1 cellular context compared by ENCODE assay signal in genomic region chr6:37558646-37559045, GRCh38.
TF ChIP-seq lines count a peak whose summit lies in the region.

No MANE protein-coding gene starts in this region.

TF ChIP-seq in GM12878, 131 proteins besides CTCF, POLR2A, EP300 and RAD21 (continued from another document):
- TF ChIP-seq, protein P1, sequence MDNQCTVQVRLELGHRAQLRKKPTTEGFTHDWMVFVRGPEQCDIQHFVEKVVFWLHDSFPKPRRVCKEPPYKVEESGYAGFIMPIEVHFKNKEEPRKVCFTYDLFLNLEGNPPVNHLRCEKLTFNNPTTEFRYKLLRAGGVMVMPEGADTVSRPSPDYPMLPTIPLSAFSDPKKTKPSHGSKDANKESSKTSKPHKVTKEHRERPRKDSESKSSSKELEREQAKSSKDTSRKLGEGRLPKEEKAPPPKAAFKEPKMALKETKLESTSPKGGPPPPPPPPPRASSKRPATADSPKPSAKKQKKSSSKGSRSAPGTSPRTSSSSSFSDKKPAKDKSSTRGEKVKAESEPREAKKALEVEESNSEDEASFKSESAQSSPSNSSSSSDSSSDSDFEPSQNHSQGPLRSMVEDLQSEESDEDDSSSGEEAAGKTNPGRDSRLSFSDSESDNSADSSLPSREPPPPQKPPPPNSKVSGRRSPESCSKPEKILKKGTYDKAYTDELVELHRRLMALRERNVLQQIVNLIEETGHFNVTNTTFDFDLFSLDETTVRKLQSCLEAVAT (IDR thresholded peaks at IDR 0.05): peak; percentile 94
- TF ChIP-seq RFX5 (IDR thresholded peaks at IDR 0.05; ENCODE audit: low read depth, low read length) (no peak), MYC (IDR thresholded peaks at IDR 0.05; ENCODE audit: insufficient read depth, insufficient read length, insufficient replicate concordance, low read length, severe bottlenecking) (no peak), BMI1 (IDR thresholded peaks at IDR 0.05; ENCODE audit: borderline replicate concordance) (no peak), BACH1 (IDR thresholded peaks at IDR 0.05; ENCODE audit: borderline replicate concordance) (no peak; the same call in 1 of the 2 replicates), ETV6 (conservative IDR thresholded peaks at IDR 0.05 in 1 of 2, IDR thresholded peaks at IDR 0.05 in 1 of 2; ENCODE audit: borderline replicate concordance in 1 of 2, low read depth in 1 of 2) (no peak), POLR2AphosphoS5 (IDR thresholded peaks at IDR 0.05; ENCODE audit: low read length) (peak; percentile 30; the same call in 1 of the 2 replicates)
- TF ChIP-seq, protein P2, sequence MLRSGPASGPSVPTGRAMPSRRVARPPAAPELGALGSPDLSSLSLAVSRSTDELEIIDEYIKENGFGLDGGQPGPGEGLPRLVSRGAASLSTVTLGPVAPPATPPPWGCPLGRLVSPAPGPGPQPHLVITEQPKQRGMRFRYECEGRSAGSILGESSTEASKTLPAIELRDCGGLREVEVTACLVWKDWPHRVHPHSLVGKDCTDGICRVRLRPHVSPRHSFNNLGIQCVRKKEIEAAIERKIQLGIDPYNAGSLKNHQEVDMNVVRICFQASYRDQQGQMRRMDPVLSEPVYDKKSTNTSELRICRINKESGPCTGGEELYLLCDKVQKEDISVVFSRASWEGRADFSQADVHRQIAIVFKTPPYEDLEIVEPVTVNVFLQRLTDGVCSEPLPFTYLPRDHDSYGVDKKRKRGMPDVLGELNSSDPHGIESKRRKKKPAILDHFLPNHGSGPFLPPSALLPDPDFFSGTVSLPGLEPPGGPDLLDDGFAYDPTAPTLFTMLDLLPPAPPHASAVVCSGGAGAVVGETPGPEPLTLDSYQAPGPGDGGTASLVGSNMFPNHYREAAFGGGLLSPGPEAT (IDR thresholded peaks at IDR 0.05; ENCODE audit: low read depth): no peak
TF ChIP-seq in GM12878: peak in this region for 3.
